2 cellular contexts compared by ENCODE assay signal in genomic region chr21:44838038-44838895, GRCh38.
TF ChIP-seq lines count a peak whose summit lies in the region.

No MANE protein-coding gene starts in this region.

TF ChIP-seq in IMR-90, 13 proteins besides CTCF, POLR2A, EP300 and RAD21:
- no peak for TF ChIP-seq CHD1 (IDR thresholded peaks at IDR 0.05; ENCODE audit: low read depth, low read length)
- no peak for TF ChIP-seq MXI1 (IDR thresholded peaks at IDR 0.05; ENCODE audit: borderline replicate concordance, low read depth, low read length)
- TF ChIP-seq RFX5 (IDR thresholded peaks at IDR 0.05; ENCODE audit: low read depth, low read length): no peak
- no peak for TF ChIP-seq USF2 (IDR thresholded peaks at IDR 0.05; ENCODE audit: low read depth, low read length)
- TF ChIP-seq BHLHE40 (IDR thresholded peaks at IDR 0.05; ENCODE audit: low read depth, low read length): no peak
- no peak for TF ChIP-seq ELK1 (IDR thresholded peaks at IDR 0.05; ENCODE audit: borderline replicate concordance, low read depth, low read length)

TF ChIP-seq in K562, 482 proteins besides CTCF, POLR2A, EP300 and RAD21:
- TF ChIP-seq TOE1 (IDR thresholded peaks at IDR 0.05; ENCODE audit: borderline replicate concordance) (no peak), TOE1 (CRISPR knock-in tag; IDR thresholded peaks at IDR 0.05; ENCODE audit: borderline replicate concordance, low read depth) (no peak), CTCFL (IDR thresholded peaks at IDR 0.05; ENCODE audit: borderline replicate concordance, insufficient read depth, low read depth, low read length, poor library complexity, severe bottlenecking) (peak; percentile 37)
